ENCODE assay signal across 31 cellular contexts in genomic region chrX:106615041-106615440, GRCh38. TPM values are rescaled to one million over a fixed set of nuclear protein-coding genes. Genes with fewer than 3 reads are reported as not detected.
DNase-seq lines count a peak whose midpoint lies in the region; ATAC-seq, FAIRE-seq and TF ChIP-seq lines count a peak whose summit lies in the region.
"Had no signal": no experiment of that assay in that cellular context is flagged by ENCODE, and none has a peak within 500 bp of the region (broad histone marks: within the 10 kb centered on the region; RNA-seq: fewer than 3 reads in every experiment).

No MANE protein-coding gene starts in this region.

- no peak overlapping the region for H2AFZ ChIP-seq in HepG2 (ENCODE audit: low read length)
- H2AFZ ChIP-seq: hepatocyte had no signal

- H3K36me3 ChIP-seq in HepG2 (replicated peaks in 1 of 2; ENCODE audit: control insufficient read depth in 1 of 2, insufficient read depth in 2 of 2, low read length in 2 of 2) (no peaks in the 10 kb centered on the region), pancreas (no peaks in the 10 kb centered on the region)
- H3K36me3 ChIP-seq: esophagus muscularis mucosa, neutrophil, SJSA1 had no signal

- WGBS in HepG2 (ENCODE audit: low lambda C conversion rate), result 95% methylated on average over 7 of the region's 7 CpGs
- 69 to 85% methylated on average over 7 of the region's 7 CpGs for WGBS in pancreas, 2 donors

- no peak for FAIRE-seq in HepG2 (lab: Jason Lieb, UNC)
- FAIRE-seq in pancreas (lab: Jason Lieb, UNC), result no peak

- no TSS peak for BruUV-seq in HepG2 (replicated peaks; lab: Mats Ljungman, UMichigan)

- H4K20me1 ChIP-seq in HepG2 (ENCODE audit: insufficient read depth, low read length), result no peaks in the 10 kb centered on the region

- no peak for TF ChIP-seq POLR2A in HepG2 (IDR thresholded peaks at IDR 0.05; ENCODE audit: insufficient read depth in 1 of 2, low read depth in 2 of 2, low read length in 2 of 2)

- peaks cover 10% of the 10 kb centered on the region for H3K4me1 ChIP-seq in HepG2 (ENCODE audit: insufficient read depth, low read length)
- H3K4me1 ChIP-seq in pancreas, result peaks cover 0 to 3% (median 0%) of the 10 kb centered on the region in 3 donors
- H3K4me1 ChIP-seq: SJSA1, testis had no signal

- H3K79me2 ChIP-seq in HepG2 (ENCODE audit: insufficient read depth, low read length), result no peaks in the 10 kb centered on the region
- H3K79me2 ChIP-seq: hepatocyte had no signal

- peaks cover 0 to 35% of the 10 kb centered on the region in 2 donors for H3K27me3 Mint-ChIP-seq in natural killer cell (ENCODE audit: low read depth in 2 of 2)
- H3K27me3 Mint-ChIP-seq in natural killer cell treated with Interleukin-12 subunit alpha and Interleukin-12 subunit beta and Interleukin-15 and Interleukin-18, amount 100 ng/mL, for 72 hours, result peaks cover 0 to 21% of the 10 kb centered on the region in 2 donors
- no peaks in the 10 kb centered on the region for H3K27me3 Mint-ChIP-seq in activated CD8-positive, alpha-beta T cell treated with anti-CD3 and anti-CD28 coated beads for 36 hours
- H3K27me3 Mint-ChIP-seq in activated CD4-positive, alpha-beta T cell treated with anti-CD3 and anti-CD28 coated beads, Interleukin-2, amount 10 ng/mL, durations not matched to agents 24 days and 14 days, result no peaks in the 10 kb centered on the region
- H3K27me3 Mint-ChIP-seq: activated CD4-positive, alpha-beta memory T cell treated with anti-CD3 and anti-CD28 coated beads, Interleukin-2, amount 10 ng/mL, durations not matched to agents 7 days and 5 days; activated naive CD8-positive, alpha-beta T cell treated with anti-CD3 and anti-CD28 coated beads for 36 hours; CD4-positive, alpha-beta T cell had no signal

- TF ChIP-seq RAD21 in HepG2 (CRISPR knock-in tag; IDR thresholded peaks at IDR 0.05), result no peak

- no peak overlapping the region for H3K27ac Mint-ChIP-seq in natural killer cell
- H3K27ac Mint-ChIP-seq in natural killer cell treated with Interleukin-12 subunit alpha and Interleukin-12 subunit beta and Interleukin-15 and Interleukin-18, amount 100 ng/mL, for 72 hours, result no peak overlapping the region
- no peak overlapping the region for H3K27ac Mint-ChIP-seq in activated CD8-positive, alpha-beta T cell treated with anti-CD3 and anti-CD28 coated beads for 36 hours
- H3K27ac Mint-ChIP-seq in activated CD4-positive, alpha-beta T cell treated with anti-CD3 and anti-CD28 coated beads, Interleukin-2, amount 10 ng/mL, durations not matched to agents 24 days and 14 days, result no peak overlapping the region
- H3K27ac Mint-ChIP-seq: activated CD4-positive, alpha-beta memory T cell treated with anti-CD3 and anti-CD28 coated beads, Interleukin-2, amount 10 ng/mL, durations not matched to agents 7 days and 5 days; activated naive CD8-positive, alpha-beta T cell treated with anti-CD3 and anti-CD28 coated beads for 36 hours; CD4-positive, alpha-beta T cell; endodermal cell had no signal

- no peak overlapping the region for H3K9ac ChIP-seq in HepG2 (ENCODE audit: insufficient read depth, low read depth, low read length)

- no peaks in the 10 kb centered on the region for H3K9me3 ChIP-seq in HepG2 (ENCODE audit: low read length)
- no peaks in the 10 kb centered on the region for H3K9me3 ChIP-seq in pancreas
- H3K9me3 ChIP-seq: esophagus muscularis mucosa, neutrophil, SJSA1, testis had no signal

- peak overlapping the region; percentile 21 for H3K4me3 Mint-ChIP-seq in natural killer cell
- H3K4me3 Mint-ChIP-seq in natural killer cell treated with Interleukin-12 subunit alpha and Interleukin-12 subunit beta and Interleukin-15 and Interleukin-18, amount 100 ng/mL, for 72 hours, result no peak overlapping the region
- H3K4me3 Mint-ChIP-seq in activated CD8-positive, alpha-beta T cell treated with anti-CD3 and anti-CD28 coated beads for 36 hours, result no peak overlapping the region
- H3K4me3 Mint-ChIP-seq in activated CD4-positive, alpha-beta T cell treated with anti-CD3 and anti-CD28 coated beads, Interleukin-2, amount 10 ng/mL, durations not matched to agents 24 days and 14 days, result no peak overlapping the region
- H3K4me3 Mint-ChIP-seq: activated CD4-positive, alpha-beta memory T cell treated with anti-CD3 and anti-CD28 coated beads, Interleukin-2, amount 10 ng/mL, durations not matched to agents 7 days and 5 days; endodermal cell had no signal

- intact Hi-C loops in natural killer cell (cut with micrococcal nuclease) (loop anchor here (10.0 kb wide), 1 partner anchor 130 kb away; no protein-coding TSS in a partner anchor), HepG2 (cut with micrococcal nuclease; ENCODE audit: unreplicated experiment) (loop anchor here (10.0 kb wide), 2 partner anchors 120 to 130 kb away; no protein-coding TSS in a partner anchor), pancreas (cut with DNase I) (no loop called here)
- intact Hi-C loops in activated CD8-positive, alpha-beta T cell treated with anti-CD3 and anti-CD28 coated beads for 36 hours (cut with micrococcal nuclease), result no loop called here
- intact Hi-C loops in activated CD4-positive, alpha-beta T cell treated with anti-CD3 and anti-CD28 coated beads, Interleukin-2, amount 10 ng/mL, durations not matched to agents 24 days and 14 days (cut with micrococcal nuclease), result no loop called here

- H3K4me3 ChIP-seq in HepG2 (replicated peaks in 1 of 3; ENCODE audit: insufficient read depth in 1 of 3, low read depth in 2 of 3, low read length in 3 of 3), result no peak overlapping the region
- no peak overlapping the region for H3K4me3 ChIP-seq in pancreas
- H3K4me3 ChIP-seq: esophagus muscularis mucosa, hepatocyte, SJSA1, testis had no signal

- TF ChIP-seq EP300 in HepG2 (IDR thresholded peaks at IDR 0.05; ENCODE audit: low read depth in 2 of 2, low read length in 2 of 2) (no peak), HepG2 (CRISPR knock-in tag; IDR thresholded peaks at IDR 0.05; ENCODE audit: borderline replicate concordance) (no peak)

- TF ChIP-seq CTCF in natural killer cell (IDR thresholded peaks at IDR 0.05) (no peak), HepG2 (CRISPR knock-in tag; IDR thresholded peaks at IDR 0.05) (no peak), pancreas (IDR thresholded peaks at IDR 0.05) (no peak)
- no peak for TF ChIP-seq CTCF in activated CD8-positive, alpha-beta T cell treated with anti-CD3 and anti-CD28 coated beads for 36 hours (IDR thresholded peaks at IDR 0.05)

- in situ Hi-C loops in HepG2 (cut with HindIII; ENCODE audit: extremely low pct_ligation_motif_present, low pct_unique_long_range_greater_than_20kb), result no loop called here

- DNase-seq in natural killer cell (no peak), OCI-M1 (lab: John Stamatoyannopoulos, UW) (peak; percentile 4), fibroblast of peridontal ligament (ENCODE audit: extremely low read depth) (peak; percentile 6), HepG2 (ENCODE audit: low spot score) (no peak), pancreas (no peak)
- no peak for DNase-seq in natural killer cell treated with Interleukin-12 subunit alpha and Interleukin-12 subunit beta and Interleukin-15 and Interleukin-18, amount 100 ng/mL, for 72 hours (ENCODE audit: low spot score)
- no peak for DNase-seq in activated CD8-positive, alpha-beta T cell treated with anti-CD3 and anti-CD28 coated beads for 36 hours
- no peak for DNase-seq in activated CD4-positive, alpha-beta T cell treated with anti-CD3 and anti-CD28 coated beads, Interleukin-2, amount 10 ng/mL, durations not matched to agents 24 days and 14 days
- DNase-seq: activated CD4-positive, alpha-beta memory T cell treated with anti-CD3 and anti-CD28 coated beads, Interleukin-2, amount 10 ng/mL, durations not matched to agents 7 days and 5 days; activated naive CD8-positive, alpha-beta T cell treated with anti-CD3 and anti-CD28 coated beads for 36 hours; aorta; CD4-positive, alpha-beta T cell; cortex of kidney; EL; endodermal cell; foreskin melanocyte; H9; KG1; left colon; mammary epithelial cell; NCI-H1436; NCI-H2107; NCI-H510A; RPMI8226; stimulated activated naive CD4-positive, alpha-beta T cell treated with Interleukin-2 at 50 U/mL for 16 hours; testis had no signal

- H3K27ac ChIP-seq in HepG2 (ENCODE audit: extremely low read length, insufficient read depth, low read length) (no peak overlapping the region), pancreas (no peak overlapping the region)
- H3K27ac ChIP-seq: esophagus muscularis mucosa, hepatocyte, neutrophil, SJSA1, testis had no signal

- peaks cover 20 to 22% of the 10 kb centered on the region in 2 donors for H3K4me1 Mint-ChIP-seq in natural killer cell
- peaks cover 17 to 23% of the 10 kb centered on the region in 2 donors for H3K4me1 Mint-ChIP-seq in natural killer cell treated with Interleukin-12 subunit alpha and Interleukin-12 subunit beta and Interleukin-15 and Interleukin-18, amount 100 ng/mL, for 72 hours (ENCODE audit: low read depth in 2 of 2)
- H3K4me1 Mint-ChIP-seq in activated CD8-positive, alpha-beta T cell treated with anti-CD3 and anti-CD28 coated beads for 36 hours (ENCODE audit: low read depth), result peaks cover 8% of the 10 kb centered on the region
- peaks cover 13% of the 10 kb centered on the region for H3K4me1 Mint-ChIP-seq in activated CD4-positive, alpha-beta T cell treated with anti-CD3 and anti-CD28 coated beads, Interleukin-2, amount 10 ng/mL, durations not matched to agents 24 days and 14 days
- H3K4me1 Mint-ChIP-seq: endodermal cell had no signal

- no peaks in the 10 kb centered on the region for H3K9me3 Mint-ChIP-seq in natural killer cell
- no peaks in the 10 kb centered on the region for H3K9me3 Mint-ChIP-seq in natural killer cell treated with Interleukin-12 subunit alpha and Interleukin-12 subunit beta and Interleukin-15 and Interleukin-18, amount 100 ng/mL, for 72 hours
- no peaks in the 10 kb centered on the region for H3K9me3 Mint-ChIP-seq in activated CD8-positive, alpha-beta T cell treated with anti-CD3 and anti-CD28 coated beads for 36 hours
- no peaks in the 10 kb centered on the region for H3K9me3 Mint-ChIP-seq in activated CD4-positive, alpha-beta T cell treated with anti-CD3 and anti-CD28 coated beads, Interleukin-2, amount 10 ng/mL, durations not matched to agents 24 days and 14 days
- H3K9me3 Mint-ChIP-seq: activated CD4-positive, alpha-beta memory T cell treated with anti-CD3 and anti-CD28 coated beads, Interleukin-2, amount 10 ng/mL, durations not matched to agents 7 days and 5 days; activated naive CD8-positive, alpha-beta T cell treated with anti-CD3 and anti-CD28 coated beads for 36 hours; CD4-positive, alpha-beta T cell had no signal

- CTCF ChIA-PET in HepG2 (lab: Yijun Ruan, JAX; ENCODE audit: low intra/inter-chr PET ratio, low total read pairs), result no interaction called here
- CTCF ChIA-PET in activated CD8-positive, alpha-beta T cell treated with anti-CD3 and anti-CD28 coated beads for 36 hours (lab: Charles Lee), result no interaction called here

- no peak overlapping the region for H3K4me2 ChIP-seq in HepG2 (ENCODE audit: low read depth, low read length)
- H3K4me2 ChIP-seq: hepatocyte had no signal

- POLR2A ChIA-PET in HepG2 (lab: Yijun Ruan, JAX), result no interaction called here
- POLR2A ChIA-PET in activated CD8-positive, alpha-beta T cell treated with anti-CD3 and anti-CD28 coated beads for 36 hours (lab: Charles Lee), result no interaction called here

- H3K27me3 ChIP-seq in HepG2 (ENCODE audit: control insufficient read depth in 1 of 2, insufficient read depth in 2 of 2, low read length in 2 of 2) (no peaks in the 10 kb centered on the region), pancreas (peaks cover 0 to 15% (median 0%) of the 10 kb centered on the region in 4 donors)
- H3K27me3 ChIP-seq: hepatocyte, SJSA1, testis had no signal

- ATAC-seq in natural killer cell (no peak), HepG2 (no peak), pancreas (no peak)
- ATAC-seq in natural killer cell treated with Interleukin-12 subunit alpha and Interleukin-12 subunit beta and Interleukin-15 and Interleukin-18, amount 100 ng/mL, for 72 hours, result no peak
- no peak for ATAC-seq in activated CD8-positive, alpha-beta T cell treated with anti-CD3 and anti-CD28 coated beads for 36 hours
- ATAC-seq: left colon had no signal

- H3K36me3 Mint-ChIP-seq in natural killer cell, result no peaks in the 10 kb centered on the region
- H3K36me3 Mint-ChIP-seq in natural killer cell treated with Interleukin-12 subunit alpha and Interleukin-12 subunit beta and Interleukin-15 and Interleukin-18, amount 100 ng/mL, for 72 hours, result peaks cover 4% of the 10 kb centered on the region
- no peaks in the 10 kb centered on the region for H3K36me3 Mint-ChIP-seq in activated CD8-positive, alpha-beta T cell treated with anti-CD3 and anti-CD28 coated beads for 36 hours (ENCODE audit: low read depth)
- no peaks in the 10 kb centered on the region for H3K36me3 Mint-ChIP-seq in activated CD4-positive, alpha-beta T cell treated with anti-CD3 and anti-CD28 coated beads, Interleukin-2, amount 10 ng/mL, durations not matched to agents 24 days and 14 days (ENCODE audit: low read depth)
- H3K36me3 Mint-ChIP-seq: activated naive CD8-positive, alpha-beta T cell treated with anti-CD3 and anti-CD28 coated beads for 36 hours had no signal

RNA-seq across cellular contexts. Expression of gene RADX, which starts 3.3 kb away (rescaled TPM):
- total RNA-seq in natural killer cell (1 to 10 TPM; 4.6 to 7.5 (median 7.2) TPM), HepG2 (2016; rRNA removed; fragmentation: Illumina TruSeq; extraction: Trizol) (2.6 and 2.7 TPM in 2 replicates), pancreas (1 to 10 TPM in 5 of 6 donors, under 1 TPM in 1; 0.74 to 3.0 (median 1.6) TPM)
- 1 to 10 TPM; 5.2 to 7.6 TPM for total RNA-seq in natural killer cell treated with Interleukin-12 subunit alpha and Interleukin-12 subunit beta and Interleukin-15 and Interleukin-18, amount 100 ng/mL, for 72 hours
- 0.18 TPM in 1 of 2 replicates, not detected in the other for total RNA-seq in HepG2 (2016; cell fraction: cytosol; rRNA removed; fragmentation: Illumina TruSeq; extraction: Trizol; ENCODE audit: low read depth)
- total RNA-seq in HepG2 (2016; cell fraction: insoluble cytoplasmic fraction; rRNA removed; fragmentation: Illumina TruSeq; extraction: Trizol), result 2.4 and 2.7 TPM in 2 replicates
- total RNA-seq in HepG2 (2016; cell fraction: membrane; rRNA removed; fragmentation: Illumina TruSeq; extraction: Trizol), result 0.48 and 0.49 TPM in 2 replicates
- total RNA-seq in HepG2 (2016; cell fraction: nucleus; rRNA removed; fragmentation: Illumina TruSeq; extraction: Trizol), result 5.1 and 6.6 TPM in 2 replicates
- polyA plus RNA-seq in HepG2 (2011; rRNA removed) (1.1 and 1.3 TPM in 2 replicates), pancreas (10 to 100 TPM in 1 of 2 donors, 1 to 10 TPM in 1; 3.2 to 21.4 TPM)
- 0.21 and 0.28 TPM in 2 replicates for polyA plus RNA-seq in HepG2 (2011; cell fraction: cytosol; rRNA removed)
- 2.1 and 3.8 TPM in 2 replicates for polyA plus RNA-seq in HepG2 (2011; cell fraction: nucleus; rRNA removed)
- 1.6 and 1.7 TPM in 2 replicates for polyA plus RNA-seq in HepG2 (2012)
- polyA plus RNA-seq in HepG2 (2016; cell fraction: cytosol; fragmentation: Illumina TruSeq; extraction: Trizol; ENCODE audit: low read depth), result 0.08 and 0.10 TPM in 2 replicates
- polyA plus RNA-seq in HepG2 (2016; cell fraction: insoluble cytoplasmic fraction; fragmentation: Illumina TruSeq; extraction: Trizol; ENCODE audit: low read depth), result 2.3 and 2.4 TPM in 2 replicates
- 0.19 and 0.35 TPM in 2 replicates for polyA plus RNA-seq in HepG2 (2016; cell fraction: membrane; fragmentation: Illumina TruSeq; extraction: Trizol; ENCODE audit: low read depth)
- 6.9 and 13.2 TPM in 2 replicates for polyA plus RNA-seq in HepG2 (2016; cell fraction: nucleus; fragmentation: Illumina TruSeq; extraction: Trizol; ENCODE audit: insufficient read depth, low read depth)
- polyA minus RNA-seq in HepG2 (2011; rRNA and poly(A)+ RNA removed; ENCODE audit: low replicate concordance), result 0.14 TPM in 1 of 2 replicates, not detected in the other
- polyA minus RNA-seq in HepG2 (2011; cell fraction: cytosol; rRNA and poly(A)+ RNA removed), result 0.30 and 0.35 TPM in 2 replicates
- polyA minus RNA-seq in HepG2 (2011; cell fraction: nucleus; rRNA and poly(A)+ RNA removed), result 4.4 and 5.2 TPM in 2 replicates
- 1 to 10 TPM; 5.6 to 7.4 TPM for total RNA-seq in activated CD8-positive, alpha-beta T cell treated with anti-CD3 and anti-CD28 coated beads for 36 hours
- total RNA-seq in activated CD4-positive, alpha-beta T cell treated with anti-CD3 and anti-CD28 coated beads, Interleukin-2, amount 10 ng/mL, durations not matched to agents 24 days and 14 days, result 5.7 and 7.4 TPM in 2 replicates
- total RNA-seq: A172 had no signal

Comparison
In these comparisons a context has a peak if more than half of its experiments do, and no peak if none do; other contexts are left out.
1. DNase-seq: peak in OCI-M1 (single experiment) and fibroblast of peridontal ligament (single experiment); none in natural killer cell (single experiment), natural killer cell treated with Interleukin-12 subunit alpha and Interleukin-12 subunit beta and Interleukin-15 and Interleukin-18, amount 100 ng/mL, for 72 hours (single experiment), HepG2 (single experiment), activated CD8-positive, alpha-beta T cell treated with anti-CD3 and anti-CD28 coated beads for 36 hours (single experiment), activated CD4-positive, alpha-beta T cell treated with anti-CD3 and anti-CD28 coated beads, Interleukin-2, amount 10 ng/mL, durations not matched to agents 24 days and 14 days (single experiment) and pancreas (0 of 6).
2. intact Hi-C loops: an anchor here in natural killer cell (10.0 kb wide) and HepG2 (10.0 kb wide); none called in activated CD8-positive, alpha-beta T cell treated with anti-CD3 and anti-CD28 coated beads for 36 hours, activated CD4-positive, alpha-beta T cell treated with anti-CD3 and anti-CD28 coated beads, Interleukin-2, amount 10 ng/mL, durations not matched to agents 24 days and 14 days and pancreas.